In genomic region chr9:134134949-134135342, GRCh38 we compare ENCODE assay signal across 9 cellular contexts. TPM values are rescaled to one million over a fixed set of nuclear protein-coding genes. Genes with fewer than 3 reads are reported as not detected.
A peak's percentile ranks its signal among the peaks of the same experiment; 100 is the strongest.
DNase-seq lines count a peak whose midpoint lies in the region; ATAC-seq, FAIRE-seq and TF ChIP-seq lines count a peak whose summit lies in the region.
"Had no signal": no experiment of that assay in that cellular context is flagged by ENCODE, and none has a peak within 500 bp of the region (broad histone marks: within the 10 kb centered on the region; RNA-seq: fewer than 3 reads in every experiment).

No MANE protein-coding gene starts in this region.

- peaks cover 35% of the 10 kb centered on the region for H3K4me1 ChIP-seq in mononuclear cell (ENCODE audit: insufficient read depth, low read length)

- peak overlapping the region; percentile 85 to 96 (median 92) for H3K4me3 Mint-ChIP-seq in IgD-negative memory B cell

- TF ChIP-seq CTCF in GM12875 (IDR thresholded peaks at IDR 0.05; ENCODE audit: borderline replicate concordance, insufficient read depth, low read depth, low read length) (no peak), bronchial epithelial cell (IDR thresholded peaks at IDR 0.05; ENCODE audit: insufficient read depth, low read length, severe bottlenecking) (no peak)

- DNase-seq in bronchial epithelial cell (ENCODE audit: low read depth) = no peak
- DNase-seq in HPDE6-E6E7 (ENCODE audit: extremely low spot score) = no peak
- no peak for DNase-seq in kidney tubule cell (ENCODE audit: low spot score)

- no peaks in the 10 kb centered on the region for H3K36me3 ChIP-seq in bronchial epithelial cell (ENCODE audit: control insufficient read depth, insufficient read depth, low read length)

- H3K27me3 Mint-ChIP-seq in IgD-negative memory B cell = no peaks in the 10 kb centered on the region

- H3K27me3 ChIP-seq in bronchial epithelial cell (ENCODE audit: control insufficient read depth, insufficient read depth, low read length) = no peaks in the 10 kb centered on the region
- no peaks in the 10 kb centered on the region for H3K27me3 ChIP-seq in mononuclear cell (ENCODE audit: insufficient read depth, low read length)

- H3K36me3 Mint-ChIP-seq in IgD-negative memory B cell = no peaks in the 10 kb centered on the region

- peaks cover 14 to 27% (median 23%) of the 10 kb centered on the region in 3 donors for H3K4me1 Mint-ChIP-seq in IgD-negative memory B cell

- H3K9me3 ChIP-seq in mononuclear cell (ENCODE audit: low read depth, low read length) = no peaks in the 10 kb centered on the region

- H3K27ac Mint-ChIP-seq in IgD-negative memory B cell = peak overlapping the region; percentile 27 to 82 (median 49)

- FAIRE-seq in bronchial epithelial cell (lab: Jason Lieb, UNC) = peak; percentile 43

- no peaks in the 10 kb centered on the region for H3K9me3 Mint-ChIP-seq in IgD-negative memory B cell

- H3K4me3 ChIP-seq in GM12875 (ENCODE audit: low read depth, low read length) (peak overlapping the region; percentile 73), bronchial epithelial cell (ENCODE audit: low read depth, low read length) (peak overlapping the region; percentile 84), mononuclear cell (ENCODE audit: low read length) (peak overlapping the region; percentile 92)

- ATAC-seq in GM21515 (IDR thresholded peaks at IDR 0.05; ENCODE audit: unreplicated experiment) = no peak
- no peak for ATAC-seq in HG03025 (IDR thresholded peaks at IDR 0.05; ENCODE audit: low FRiP score, unreplicated experiment)

RNA-seq across cellular contexts. Expression of gene WDR5, which starts 0.9 kb away (rescaled TPM):
- polyA plus RNA-seq in IgD-negative memory B cell = 12.5 TPM
- 16.1 TPM in 2 replicates for total RNA-seq in bronchial epithelial cell
- 9.7 TPM for total RNA-seq in mononuclear cell

RNA-seq across cellular contexts. Expression of gene RNU6ATAC, which starts 29.4 kb away (rescaled TPM):
- not detected for polyA plus RNA-seq in IgD-negative memory B cell
- total RNA-seq in bronchial epithelial cell = not detected in 2 replicates
- not detected for total RNA-seq in mononuclear cell
- total RNA-seq: subcutaneous adipose tissue had no signal
